Comparison of ENCODE assay signal across 25 cellular contexts in genomic region chr7:2708547-2709310, GRCh38. TPM values are rescaled to one million over a fixed set of nuclear protein-coding genes. Genes with fewer than 3 reads are reported as not detected.
A peak's percentile ranks its signal among the peaks of the same experiment; 100 is the strongest.
DNase-seq lines count a peak whose midpoint lies in the region; ATAC-seq, FAIRE-seq and TF ChIP-seq lines count a peak whose summit lies in the region.
"Had no signal": no experiment of that assay in that cellular context is flagged by ENCODE, and none has a peak within 500 bp of the region (broad histone marks: within the 10 kb centered on the region; RNA-seq: fewer than 3 reads in every experiment).

No MANE protein-coding gene starts in this region.

- H3K36me3 ChIP-seq in Karpas-422 (ENCODE audit: insufficient read depth, low read length) = no peaks in the 10 kb centered on the region
- no peaks in the 10 kb centered on the region for H3K36me3 ChIP-seq in endodermal cell (ENCODE audit: control insufficient read depth, insufficient read depth, low read length)
- H3K36me3 ChIP-seq: esophagus squamous epithelium, lower lobe of right lung, upper lobe of left lung had no signal

- no peaks in the 10 kb centered on the region for H3K9me3 Mint-ChIP-seq in endodermal cell
- H3K9me3 Mint-ChIP-seq in activated CD8-positive, alpha-beta T cell treated with anti-CD3 and anti-CD28 coated beads, Interleukin-2, amount 10 ng/mL, durations not matched to agents 7 days and 5 days (ENCODE audit: insufficient read depth) = no peaks in the 10 kb centered on the region
- H3K9me3 Mint-ChIP-seq: activated T-cell treated with anti-CD3 and anti-CD28 coated beads, Interleukin-2, amount 50 U/mL, for 24 hours; CD8-positive, alpha-beta T cell; central memory CD8-positive, alpha-beta T cell; dendritic cell treated with granulocyte-macrophage colony-stimulating factor and Interleukin-4, amounts not matched to agents 40 ng/mL and 50 ng/mL, for 4 days; HFFc6; neural crest cell had no signal

- no peaks in the 10 kb centered on the region for H3K9me3 ChIP-seq in Karpas-422 (ENCODE audit: low read length)
- no peaks in the 10 kb centered on the region for H3K9me3 ChIP-seq in endodermal cell (ENCODE audit: control insufficient read depth, low read length)
- H3K9me3 ChIP-seq: esophagus squamous epithelium, lower lobe of right lung, upper lobe of left lung had no signal

- no peak for ATAC-seq in activated CD8-positive, alpha-beta T cell treated with anti-CD3 and anti-CD28 coated beads, Interleukin-2, amount 10 ng/mL, durations not matched to agents 7 days and 5 days

- peaks cover 17% of the 10 kb centered on the region for H3K4me1 Mint-ChIP-seq in endodermal cell
- peaks cover 32% of the 10 kb centered on the region for H3K4me1 Mint-ChIP-seq in activated CD8-positive, alpha-beta T cell treated with anti-CD3 and anti-CD28 coated beads, Interleukin-2, amount 10 ng/mL, durations not matched to agents 7 days and 5 days (ENCODE audit: low read depth)

- H3K27ac Mint-ChIP-seq in endodermal cell = no peak overlapping the region
- no peak overlapping the region for H3K27ac Mint-ChIP-seq in activated CD8-positive, alpha-beta T cell treated with anti-CD3 and anti-CD28 coated beads, Interleukin-2, amount 10 ng/mL, durations not matched to agents 7 days and 5 days
- H3K27ac Mint-ChIP-seq: activated T-cell treated with anti-CD3 and anti-CD28 coated beads, Interleukin-2, amount 50 U/mL, for 24 hours; CD8-positive, alpha-beta T cell; HFFc6 had no signal

- no peak overlapping the region for H3K4me3 Mint-ChIP-seq in endodermal cell
- H3K4me3 Mint-ChIP-seq in activated CD8-positive, alpha-beta T cell treated with anti-CD3 and anti-CD28 coated beads, Interleukin-2, amount 10 ng/mL, durations not matched to agents 7 days and 5 days = no peak overlapping the region
- H3K4me3 Mint-ChIP-seq: HFFc6, neural crest cell had no signal

- no peak overlapping the region for H2AFZ ChIP-seq in Karpas-422 (ENCODE audit: low read length)
- H2AFZ ChIP-seq: GM23248, parathyroid adenoma had no signal

- peaks cover 6% of the 10 kb centered on the region for H3K36me3 Mint-ChIP-seq in endodermal cell (ENCODE audit: low read depth)
- no peaks in the 10 kb centered on the region for H3K36me3 Mint-ChIP-seq in activated CD8-positive, alpha-beta T cell treated with anti-CD3 and anti-CD28 coated beads, Interleukin-2, amount 10 ng/mL, durations not matched to agents 7 days and 5 days (ENCODE audit: low read depth)
- H3K36me3 Mint-ChIP-seq: CD8-positive, alpha-beta T cell had no signal

- TF ChIP-seq CTCF in endodermal cell (conservative IDR thresholded peaks at IDR 0.05) = no peak

- H3K4me2 ChIP-seq in Karpas-422 (ENCODE audit: low read depth, low read length, poor library complexity, severe bottlenecking) = no peak overlapping the region

- 92 to 95% methylated on average over 13 to 20 of the region's 20 CpGs for WGBS in endodermal cell (ENCODE audit: insufficient coverage in 1 of 2, insufficient read length in 1 of 2), 2 experiments

- no peaks in the 10 kb centered on the region for H3K9me2 ChIP-seq in Karpas-422 (replicated peaks; ENCODE audit: insufficient read depth, low read length)

- peak; percentile 23 for FAIRE-seq in urothelium cell line (lab: Jason Lieb, UNC)
- FAIRE-seq in GM19239 (lab: Jason Lieb, UNC) = no peak
- FAIRE-seq: endometrium had no signal

- DNase-seq in Karpas-422 (peak; percentile 19), endodermal cell (peak; percentile 46), urothelium cell line (ENCODE audit: low spot score) (no peak), GM19239 (ENCODE audit: insufficient read length, low spot score) (no peak)
- DNase-seq in activated T-cell treated with anti-CD3 and anti-CD28 coated beads, Interleukin-2, amount 50 U/mL, for 1 hour = no peak
- no peak for DNase-seq in activated CD8-positive, alpha-beta T cell treated with anti-CD3 and anti-CD28 coated beads, Interleukin-2, amount 10 ng/mL, durations not matched to agents 7 days and 5 days
- DNase-seq: DMS 273 treated with DMSO at 0.1 percent for 48 hours, esophagus squamous epithelium, foreskin melanocyte, GM23248, HFFc6, NCI-H2171 had no signal

- H3K27me3 Mint-ChIP-seq in endodermal cell (ENCODE audit: insufficient read depth) = no peaks in the 10 kb centered on the region
- peaks cover 24% of the 10 kb centered on the region for H3K27me3 Mint-ChIP-seq in activated CD8-positive, alpha-beta T cell treated with anti-CD3 and anti-CD28 coated beads, Interleukin-2, amount 10 ng/mL, durations not matched to agents 7 days and 5 days (ENCODE audit: low read depth)
- H3K27me3 Mint-ChIP-seq: central memory CD8-positive, alpha-beta T cell had no signal

- POLR2A ChIA-PET in activated CD8-positive, alpha-beta T cell treated with anti-CD3 and anti-CD28 coated beads, Interleukin-2, amount 10 ng/mL, durations not matched to agents 7 days and 5 days (lab: Charles Lee) = interaction anchor here (1.6 to 5.6 kb wide), 3 partner anchors 10 to 39 kb away, joined by 5 to 48 read pairs (median 15); no protein-coding TSS in a partner anchor

- H4K20me1 ChIP-seq in Karpas-422 (ENCODE audit: insufficient read depth, low read depth, low read length) = no peaks in the 10 kb centered on the region; the same call in 1 of the 2 replicates

- H3K9ac ChIP-seq in Karpas-422 (ENCODE audit: low read length) (no peak overlapping the region), endodermal cell (ENCODE audit: extremely low read depth, low read length, poor library complexity, severe bottlenecking) (no peak overlapping the region)
- H3K9ac ChIP-seq: GM23248, parathyroid adenoma had no signal

- CTCF ChIA-PET in activated CD8-positive, alpha-beta T cell treated with anti-CD3 and anti-CD28 coated beads, Interleukin-2, amount 10 ng/mL, durations not matched to agents 7 days and 5 days (lab: Charles Lee) = interaction anchor here (0.6 to 8.0 kb wide), 24 partner anchors 9 to 1049 kb away, joined by 3 to 189 read pairs (median 6); partner anchors contain the start of genes BRAT1, IQCE and TTYH3

- H3K27ac ChIP-seq in Karpas-422 (ENCODE audit: low read length) (no peak overlapping the region), endodermal cell (ENCODE audit: low read depth, low read length) (no peak overlapping the region)
- H3K27ac ChIP-seq: esophagus squamous epithelium, GM23248, lower lobe of right lung, parathyroid adenoma, SK-N-MC, upper lobe of left lung had no signal

- peaks cover 6% of the 10 kb centered on the region for H3K4me1 ChIP-seq in Karpas-422 (ENCODE audit: low read length)
- H3K4me1 ChIP-seq in endodermal cell (ENCODE audit: control insufficient read depth, insufficient read depth, low read length) = no peaks in the 10 kb centered on the region
- H3K4me1 ChIP-seq: parathyroid adenoma had no signal

- H3K4me3 ChIP-seq in GM08714 (ENCODE audit: low read length) = peak overlapping the region; percentile 5; the same call in 1 of the 2 replicates
- H3K4me3 ChIP-seq in Karpas-422 (ENCODE audit: low read length) = no peak overlapping the region
- no peak overlapping the region for H3K4me3 ChIP-seq in endodermal cell (ENCODE audit: low read length)
- H3K4me3 ChIP-seq: GM23248, lower lobe of right lung, SK-N-MC had no signal

- no peaks in the 10 kb centered on the region for H3K79me2 ChIP-seq in Karpas-422 (ENCODE audit: low read length)
- H3K79me2 ChIP-seq: parathyroid adenoma had no signal

- H3K27me3 ChIP-seq in Karpas-422 (ENCODE audit: low read length) (no peaks in the 10 kb centered on the region), endodermal cell (ENCODE audit: control insufficient read depth, insufficient read depth, low read length, poor library complexity, severe bottlenecking) (no peaks in the 10 kb centered on the region)
- H3K27me3 ChIP-seq: upper lobe of left lung had no signal

RNA-seq across cellular contexts. Expression of gene AMZ1, which starts 20.7 kb away (rescaled TPM):
- not detected in 2 replicates for total RNA-seq in Karpas-422 (2014; rRNA removed; shearing (Covaris generic); ENCODE audit: low replicate concordance)
- total RNA-seq in endodermal cell = 1 to 10 TPM in 1 of 2 donors, under 1 TPM in 1; 0.66 to 1.6 TPM
- polyA plus RNA-seq in endodermal cell (2013, experiment 1 of 2) = 0.07 TPM
- polyA plus RNA-seq in endodermal cell (2013, experiment 2 of 2) = not detected
- total RNA-seq in activated CD8-positive, alpha-beta T cell treated with anti-CD3 and anti-CD28 coated beads, Interleukin-2, amount 10 ng/mL, durations not matched to agents 7 days and 5 days = not detected
- total RNA-seq: activated CD8-positive, alpha-beta memory T cell treated with anti-CD3 and anti-CD28 coated beads for 36 hours; LHCN-M2; neural crest cell had no signal

Comparison
In these comparisons a context has a peak if more than half of its experiments do, and no peak if none do; other contexts are left out.
1. DNase-seq: peak in Karpas-422 (single experiment) and endodermal cell (single experiment); none in urothelium cell line (single experiment), activated T-cell treated with anti-CD3 and anti-CD28 coated beads, Interleukin-2, amount 50 U/mL, for 1 hour (single experiment), GM19239 (single experiment) and activated CD8-positive, alpha-beta T cell treated with anti-CD3 and anti-CD28 coated beads, Interleukin-2, amount 10 ng/mL, durations not matched to agents 7 days and 5 days (single experiment).